Comparison of ENCODE assay signal across 1 cellular context in genomic region chr21:28336299-28336698, GRCh38.
TF ChIP-seq lines count a peak whose summit lies in the region.

No MANE protein-coding gene starts in this region.

TF ChIP-seq in GM23338, 12 proteins besides CTCF, POLR2A, EP300 and RAD21 (continued from another document):
- TF ChIP-seq ETS1 (IDR thresholded peaks at IDR 0.05) (no peak), JUNB (IDR thresholded peaks at IDR 0.05; ENCODE audit: unreplicated experiment) (no peak)
